In genomic region chr3:55006277-55006676, GRCh38 we compare ENCODE assay signal across 22 cellular contexts.
A peak's percentile ranks its signal among the peaks of the same experiment; 100 is the strongest.
DNase-seq lines count a peak whose midpoint lies in the region; ATAC-seq and TF ChIP-seq lines count a peak whose summit lies in the region.
"Had no signal": no experiment of that assay in that cellular context is flagged by ENCODE, and none has a peak within 500 bp of the region (broad histone marks: within the 10 kb centered on the region; RNA-seq: fewer than 3 reads in every experiment).

No MANE protein-coding gene starts in this region.

- peaks cover 64% of the 10 kb centered on the region for H3K4me1 Mint-ChIP-seq in nephron progenitor cell
- no peaks in the 10 kb centered on the region for H3K4me1 Mint-ChIP-seq in stimulated activated memory B cell treated with anti-CD40 and anti-IgM and Interleukin-4, amounts not matched to agents 10 μg/mL and 1 μg/mL and 100 μg/mL, for 72 hours
- no peaks in the 10 kb centered on the region for H3K4me1 Mint-ChIP-seq in progenitor cell of endocrine pancreas (ENCODE audit: low read depth)

- intact Hi-C loops in head of caudate nucleus (cut with DNase I): no loop called here

- H3K4me3 Mint-ChIP-seq in nephron progenitor cell: no peak overlapping the region
- H3K4me3 Mint-ChIP-seq in stimulated activated memory B cell treated with anti-CD40 and anti-IgM and Interleukin-4, amounts not matched to agents 10 μg/mL and 1 μg/mL and 100 μg/mL, for 72 hours: no peak overlapping the region
- H3K4me3 Mint-ChIP-seq in progenitor cell of endocrine pancreas (ENCODE audit: low read depth): no peak overlapping the region
- H3K4me3 Mint-ChIP-seq: activated CD8-positive, alpha-beta T cell treated with anti-CD3 and anti-CD28 coated beads, Interleukin-2, amount 10 ng/mL, durations not matched to agents 7 days and 5 days; activated T-cell treated with anti-CD3 and anti-CD28 coated beads, Interleukin-2, amount 50 U/mL, for 24 hours had no signal

- H3K9me3 Mint-ChIP-seq in nephron progenitor cell (no peaks in the 10 kb centered on the region), progenitor cell of endocrine pancreas (ENCODE audit: low read depth) (no peaks in the 10 kb centered on the region)
- no peaks in the 10 kb centered on the region for H3K9me3 Mint-ChIP-seq in stimulated activated memory B cell treated with anti-CD40 and anti-IgM and Interleukin-4, amounts not matched to agents 10 μg/mL and 1 μg/mL and 100 μg/mL, for 72 hours
- H3K9me3 Mint-ChIP-seq: activated T-cell treated with anti-CD3 and anti-CD28 coated beads, Interleukin-2, amount 50 U/mL, for 24 hours had no signal

- no peak for ATAC-seq in stimulated activated memory B cell treated with anti-CD40 and anti-IgM and Interleukin-4, amounts not matched to agents 10 μg/mL and 1 μg/mL and 100 μg/mL, for 72 hours
- ATAC-seq: A549; activated CD8-positive, alpha-beta T cell treated with anti-CD3 and anti-CD28 coated beads, Interleukin-2, amount 10 ng/mL, durations not matched to agents 7 days and 5 days; heart right ventricle; lower lobe of right lung; right lobe of liver had no signal

- TF ChIP-seq CTCF in nephron progenitor cell (IDR thresholded peaks at IDR 0.05) (no peak), progenitor cell of endocrine pancreas (IDR thresholded peaks at IDR 0.05; ENCODE audit: unreplicated experiment) (no peak)

- H3K27ac Mint-ChIP-seq in nephron progenitor cell (peak overlapping the region; percentile 27), progenitor cell of endocrine pancreas (no peak overlapping the region)
- H3K27ac Mint-ChIP-seq in stimulated activated memory B cell treated with anti-CD40 and anti-IgM and Interleukin-4, amounts not matched to agents 10 μg/mL and 1 μg/mL and 100 μg/mL, for 72 hours: no peak overlapping the region
- H3K27ac Mint-ChIP-seq: activated CD8-positive, alpha-beta T cell treated with anti-CD3 and anti-CD28 coated beads, Interleukin-2, amount 10 ng/mL, durations not matched to agents 7 days and 5 days; activated T-cell treated with anti-CD3 and anti-CD28 coated beads, Interleukin-2, amount 50 U/mL, for 24 hours had no signal

- DNase-seq in EH (ENCODE audit: low read depth): peak; percentile 67
- DNase-seq in NCI-H82 treated with DMSO at 0.1 percent for 48 hours (lab: John Stamatoyannopoulos, UW; ENCODE audit: unreplicated experiment): peak; percentile 64
- DNase-seq in ecto neural progenitor cell (ENCODE audit: low spot score): peak; percentile 60
- DNase-seq in nephron progenitor cell: no peak
- DNase-seq in AG08396 (ENCODE audit: low spot score): no peak
- no peak for DNase-seq in progenitor cell of endocrine pancreas (ENCODE audit: low spot score, unreplicated experiment)
- no peak for DNase-seq in head of caudate nucleus
- DNase-seq: activated CD4-positive, CD25-positive, alpha-beta regulatory T cell treated with anti-CD3 and anti-CD28 coated beads, Interleukin-2, amount 50 U/mL, for 72 hours; activated CD8-positive, alpha-beta T cell treated with anti-CD3 and anti-CD28 coated beads, Interleukin-2, amount 10 ng/mL, durations not matched to agents 7 days and 5 days; activated naive CD4-positive, alpha-beta T cell; activated T-cell treated with anti-CD3 and anti-CD28 coated beads, Interleukin-2, amount 50 U/mL, for 24 hours; adrenal gland; dermis blood vessel endothelial cell; heart right ventricle; lower lobe of right lung; NCI-H69; nucleus accumbens; right lobe of liver; stimulated activated CD4-positive, alpha-beta T cell treated with anti-CD3 and anti-CD28 coated beads, Interleukin-15, amount 100 ng/mL, for 24 hours; upper lobe of left lung had no signal

- H3K36me3 Mint-ChIP-seq in nephron progenitor cell (ENCODE audit: low read depth) (no peaks in the 10 kb centered on the region), progenitor cell of endocrine pancreas (ENCODE audit: insufficient read depth) (no peaks in the 10 kb centered on the region)
- H3K36me3 Mint-ChIP-seq in stimulated activated memory B cell treated with anti-CD40 and anti-IgM and Interleukin-4, amounts not matched to agents 10 μg/mL and 1 μg/mL and 100 μg/mL, for 72 hours: no peaks in the 10 kb centered on the region

- H3K27me3 Mint-ChIP-seq in nephron progenitor cell (ENCODE audit: low read depth, poor library complexity) (peaks cover 10% of the 10 kb centered on the region), progenitor cell of endocrine pancreas (peaks cover 11% of the 10 kb centered on the region)
- no peaks in the 10 kb centered on the region for H3K27me3 Mint-ChIP-seq in stimulated activated memory B cell treated with anti-CD40 and anti-IgM and Interleukin-4, amounts not matched to agents 10 μg/mL and 1 μg/mL and 100 μg/mL, for 72 hours

Comparison
In these comparisons a context has a peak if more than half of its experiments do, and no peak if none do; other contexts are left out.
1. DNase-seq: peak in EH (single experiment), NCI-H82 treated with DMSO at 0.1 percent for 48 hours (single experiment) and ecto neural progenitor cell (single experiment); none in nephron progenitor cell (single experiment), AG08396 (single experiment), progenitor cell of endocrine pancreas (single experiment) and head of caudate nucleus (0 of 42).